Comparison of ENCODE assay signal across 1 cellular context in the genomic region with DNA sequence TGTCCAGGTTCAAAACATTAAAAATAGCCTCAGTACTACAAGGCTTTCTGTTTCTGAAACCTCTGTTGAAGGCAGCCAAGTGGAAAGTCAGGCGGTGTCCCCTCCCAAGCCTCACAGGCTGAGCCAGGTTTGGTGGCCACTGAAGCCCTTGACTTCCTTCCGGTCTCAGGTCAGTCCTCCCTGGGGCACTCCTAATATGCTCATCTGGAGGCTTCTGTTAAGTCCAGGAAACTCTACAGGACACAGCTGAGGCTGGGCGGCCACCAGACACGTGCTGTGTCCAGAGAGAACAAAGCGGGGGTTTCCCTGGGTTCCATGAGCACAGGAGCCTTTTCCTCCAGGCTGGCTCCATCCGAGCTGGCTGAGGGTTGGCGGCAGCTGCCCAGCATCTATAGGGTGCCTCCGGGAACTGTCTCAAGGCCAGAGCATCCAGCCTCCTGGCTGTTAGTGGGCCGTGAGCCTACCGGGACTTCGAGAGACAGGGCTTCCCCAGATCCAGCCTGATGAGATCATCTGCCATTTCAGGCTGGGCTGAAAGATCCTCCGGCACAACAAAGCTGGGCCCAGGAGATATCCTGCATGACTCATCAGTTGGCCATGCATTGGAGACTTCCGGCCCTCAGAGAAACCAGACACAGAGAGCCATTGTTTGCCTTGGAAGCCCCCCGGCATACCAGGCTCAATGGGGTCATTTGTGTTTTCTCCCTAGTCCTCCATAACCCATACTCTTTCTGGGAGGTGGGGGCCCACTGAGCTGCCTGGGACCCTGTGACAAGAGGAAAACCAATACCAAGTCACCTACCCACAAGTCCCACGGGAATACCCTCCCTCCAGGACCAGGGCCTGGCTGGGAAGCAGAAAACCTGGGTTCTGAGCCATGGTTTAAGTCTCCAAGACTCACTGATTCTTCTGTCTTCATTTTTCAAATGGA.
A peak's percentile ranks its signal among the peaks of the same experiment; 100 is the strongest.
TF ChIP-seq lines count a peak whose summit lies in the region.

No MANE protein-coding gene starts in this region.

TF ChIP-seq in HepG2, 621 proteins besides CTCF, POLR2A, EP300 and RAD21 (continued from another document and continues in another):
- TF ChIP-seq, protein P1, sequence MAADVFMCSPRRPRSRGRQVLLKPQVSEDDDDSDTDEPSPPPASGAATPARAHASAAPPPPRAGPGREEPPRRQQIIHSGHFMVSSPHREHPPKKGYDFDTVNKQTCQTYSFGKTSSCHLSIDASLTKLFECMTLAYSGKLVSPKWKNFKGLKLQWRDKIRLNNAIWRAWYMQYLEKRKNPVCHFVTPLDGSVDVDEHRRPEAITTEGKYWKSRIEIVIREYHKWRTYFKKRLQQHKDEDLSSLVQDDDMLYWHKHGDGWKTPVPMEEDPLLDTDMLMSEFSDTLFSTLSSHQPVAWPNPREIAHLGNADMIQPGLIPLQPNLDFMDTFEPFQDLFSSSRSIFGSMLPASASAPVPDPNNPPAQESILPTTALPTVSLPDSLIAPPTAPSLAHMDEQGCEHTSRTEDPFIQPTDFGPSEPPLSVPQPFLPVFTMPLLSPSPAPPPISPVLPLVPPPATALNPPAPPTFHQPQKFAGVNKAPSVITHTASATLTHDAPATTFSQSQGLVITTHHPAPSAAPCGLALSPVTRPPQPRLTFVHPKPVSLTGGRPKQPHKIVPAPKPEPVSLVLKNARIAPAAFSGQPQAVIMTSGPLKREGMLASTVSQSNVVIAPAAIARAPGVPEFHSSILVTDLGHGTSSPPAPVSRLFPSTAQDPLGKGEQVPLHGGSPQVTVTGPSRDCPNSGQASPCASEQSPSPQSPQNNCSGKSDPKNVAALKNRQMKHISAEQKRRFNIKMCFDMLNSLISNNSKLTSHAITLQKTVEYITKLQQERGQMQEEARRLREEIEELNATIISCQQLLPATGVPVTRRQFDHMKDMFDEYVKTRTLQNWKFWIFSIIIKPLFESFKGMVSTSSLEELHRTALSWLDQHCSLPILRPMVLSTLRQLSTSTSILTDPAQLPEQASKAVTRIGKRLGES (CRISPR knock-in tag; IDR thresholded peaks at IDR 0.05; ENCODE audit: borderline replicate concordance), result no peak
- TF ChIP-seq ZNF746 (CRISPR knock-in tag; IDR thresholded peaks at IDR 0.05), result peak; percentile 95
- TF ChIP-seq JUN (CRISPR knock-in tag; IDR thresholded peaks at IDR 0.05), result peak; percentile 100
- TF ChIP-seq NR0B2 (CRISPR knock-in tag; IDR thresholded peaks at IDR 0.05), result peak; percentile 20; the same call in 1 of the 2 replicates
- no peak for TF ChIP-seq ZNF740 (CRISPR knock-in tag; IDR thresholded peaks at IDR 0.05)
- 0 out of 2 replicates have a peak, but pooled peaks have one; percentile 18 for TF ChIP-seq MAF1 (CRISPR knock-in tag; IDR thresholded peaks at IDR 0.05; ENCODE audit: borderline replicate concordance)
- TF ChIP-seq, protein P2, sequence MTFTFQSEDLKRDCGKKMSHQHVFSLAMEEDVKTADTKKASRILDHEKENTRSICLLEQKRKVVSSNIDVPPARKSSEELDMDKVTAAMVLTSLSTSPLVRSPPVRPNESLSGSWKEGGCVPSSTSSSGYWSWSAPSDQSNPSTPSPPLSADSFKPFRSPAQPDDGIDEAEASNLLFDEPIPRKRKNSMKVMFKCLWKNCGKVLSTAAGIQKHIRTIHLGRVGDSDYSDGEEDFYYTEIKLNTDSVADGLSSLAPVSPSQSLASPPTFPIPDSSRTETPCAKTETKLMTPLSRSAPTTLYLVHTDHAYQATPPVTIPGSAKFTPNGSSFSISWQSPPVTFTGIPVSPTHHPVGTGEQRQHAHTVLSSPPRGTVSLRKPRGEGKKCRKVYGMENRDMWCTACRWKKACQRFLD (CRISPR knock-in tag; IDR thresholded peaks at IDR 0.05; ENCODE audit: borderline replicate concordance), result no peak
- TF ChIP-seq, protein P3, sequence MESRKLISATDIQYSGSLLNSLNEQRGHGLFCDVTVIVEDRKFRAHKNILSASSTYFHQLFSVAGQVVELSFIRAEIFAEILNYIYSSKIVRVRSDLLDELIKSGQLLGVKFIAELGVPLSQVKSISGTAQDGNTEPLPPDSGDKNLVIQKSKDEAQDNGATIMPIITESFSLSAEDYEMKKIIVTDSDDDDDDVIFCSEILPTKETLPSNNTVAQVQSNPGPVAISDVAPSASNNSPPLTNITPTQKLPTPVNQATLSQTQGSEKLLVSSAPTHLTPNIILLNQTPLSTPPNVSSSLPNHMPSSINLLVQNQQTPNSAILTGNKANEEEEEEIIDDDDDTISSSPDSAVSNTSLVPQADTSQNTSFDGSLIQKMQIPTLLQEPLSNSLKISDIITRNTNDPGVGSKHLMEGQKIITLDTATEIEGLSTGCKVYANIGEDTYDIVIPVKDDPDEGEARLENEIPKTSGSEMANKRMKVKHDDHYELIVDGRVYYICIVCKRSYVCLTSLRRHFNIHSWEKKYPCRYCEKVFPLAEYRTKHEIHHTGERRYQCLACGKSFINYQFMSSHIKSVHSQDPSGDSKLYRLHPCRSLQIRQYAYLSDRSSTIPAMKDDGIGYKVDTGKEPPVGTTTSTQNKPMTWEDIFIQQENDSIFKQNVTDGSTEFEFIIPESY (CRISPR knock-in tag; IDR thresholded peaks at IDR 0.05), result peak; percentile 63; the same call in 1 of the 2 replicates
- TF ChIP-seq, protein P4, sequence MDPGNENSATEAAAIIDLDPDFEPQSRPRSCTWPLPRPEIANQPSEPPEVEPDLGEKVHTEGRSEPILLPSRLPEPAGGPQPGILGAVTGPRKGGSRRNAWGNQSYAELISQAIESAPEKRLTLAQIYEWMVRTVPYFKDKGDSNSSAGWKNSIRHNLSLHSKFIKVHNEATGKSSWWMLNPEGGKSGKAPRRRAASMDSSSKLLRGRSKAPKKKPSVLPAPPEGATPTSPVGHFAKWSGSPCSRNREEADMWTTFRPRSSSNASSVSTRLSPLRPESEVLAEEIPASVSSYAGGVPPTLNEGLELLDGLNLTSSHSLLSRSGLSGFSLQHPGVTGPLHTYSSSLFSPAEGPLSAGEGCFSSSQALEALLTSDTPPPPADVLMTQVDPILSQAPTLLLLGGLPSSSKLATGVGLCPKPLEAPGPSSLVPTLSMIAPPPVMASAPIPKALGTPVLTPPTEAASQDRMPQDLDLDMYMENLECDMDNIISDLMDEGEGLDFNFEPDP (CRISPR knock-in tag; conservative IDR thresholded peaks at IDR 0.05), result no peak
- TF ChIP-seq ERF (CRISPR knock-in tag; IDR thresholded peaks at IDR 0.05), result peak; percentile 99
- 0 out of 2 replicates have a peak, but pooled peaks have one; percentile 59 for TF ChIP-seq ZBTB8A (CRISPR knock-in tag; IDR thresholded peaks at IDR 0.05; ENCODE audit: borderline replicate concordance, low read depth)
- no peak for TF ChIP-seq ZNF577 (CRISPR knock-in tag; IDR thresholded peaks at IDR 0.05; ENCODE audit: borderline replicate concordance, low read depth)
- TF ChIP-seq, protein P5, sequence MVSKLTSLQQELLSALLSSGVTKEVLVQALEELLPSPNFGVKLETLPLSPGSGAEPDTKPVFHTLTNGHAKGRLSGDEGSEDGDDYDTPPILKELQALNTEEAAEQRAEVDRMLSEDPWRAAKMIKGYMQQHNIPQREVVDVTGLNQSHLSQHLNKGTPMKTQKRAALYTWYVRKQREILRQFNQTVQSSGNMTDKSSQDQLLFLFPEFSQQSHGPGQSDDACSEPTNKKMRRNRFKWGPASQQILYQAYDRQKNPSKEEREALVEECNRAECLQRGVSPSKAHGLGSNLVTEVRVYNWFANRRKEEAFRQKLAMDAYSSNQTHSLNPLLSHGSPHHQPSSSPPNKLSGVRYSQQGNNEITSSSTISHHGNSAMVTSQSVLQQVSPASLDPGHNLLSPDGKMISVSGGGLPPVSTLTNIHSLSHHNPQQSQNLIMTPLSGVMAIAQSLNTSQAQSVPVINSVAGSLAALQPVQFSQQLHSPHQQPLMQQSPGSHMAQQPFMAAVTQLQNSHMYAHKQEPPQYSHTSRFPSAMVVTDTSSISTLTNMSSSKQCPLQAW (CRISPR knock-in tag; IDR thresholded peaks at IDR 0.05), result peak; percentile 91
- peak; percentile 99 for TF ChIP-seq ZBED4 (CRISPR knock-in tag; IDR thresholded peaks at IDR 0.05; ENCODE audit: borderline replicate concordance)
- TF ChIP-seq, protein P6, sequence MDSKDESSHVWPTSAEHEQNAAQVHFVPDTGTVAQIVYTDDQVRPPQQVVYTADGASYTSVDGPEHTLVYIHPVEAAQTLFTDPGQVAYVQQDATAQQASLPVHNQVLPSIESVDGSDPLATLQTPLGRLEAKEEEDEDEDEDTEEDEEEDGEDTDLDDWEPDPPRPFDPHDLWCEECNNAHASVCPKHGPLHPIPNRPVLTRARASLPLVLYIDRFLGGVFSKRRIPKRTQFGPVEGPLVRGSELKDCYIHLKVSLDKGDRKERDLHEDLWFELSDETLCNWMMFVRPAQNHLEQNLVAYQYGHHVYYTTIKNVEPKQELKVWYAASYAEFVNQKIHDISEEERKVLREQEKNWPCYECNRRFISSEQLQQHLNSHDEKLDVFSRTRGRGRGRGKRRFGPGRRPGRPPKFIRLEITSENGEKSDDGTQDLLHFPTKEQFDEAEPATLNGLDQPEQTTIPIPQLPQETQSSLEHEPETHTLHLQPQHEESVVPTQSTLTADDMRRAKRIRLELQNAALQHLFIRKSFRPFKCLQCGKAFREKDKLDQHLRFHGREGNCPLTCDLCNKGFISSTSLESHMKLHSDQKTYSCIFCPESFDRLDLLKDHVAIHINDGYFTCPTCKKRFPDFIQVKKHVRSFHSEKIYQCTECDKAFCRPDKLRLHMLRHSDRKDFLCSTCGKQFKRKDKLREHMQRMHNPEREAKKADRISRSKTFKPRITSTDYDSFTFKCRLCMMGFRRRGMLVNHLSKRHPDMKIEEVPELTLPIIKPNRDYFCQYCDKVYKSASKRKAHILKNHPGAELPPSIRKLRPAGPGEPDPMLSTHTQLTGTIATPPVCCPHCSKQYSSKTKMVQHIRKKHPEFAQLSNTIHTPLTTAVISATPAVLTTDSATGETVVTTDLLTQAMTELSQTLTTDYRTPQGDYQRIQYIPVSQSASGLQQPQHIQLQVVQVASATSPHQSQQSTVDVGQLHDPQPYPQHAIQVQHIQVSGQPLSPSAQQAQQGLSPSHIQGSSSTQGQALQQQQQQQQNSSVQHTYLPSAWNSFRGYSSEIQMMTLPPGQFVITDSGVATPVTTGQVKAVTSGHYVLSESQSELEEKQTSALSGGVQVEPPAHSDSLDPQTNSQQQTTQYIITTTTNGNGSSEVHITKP (CRISPR knock-in tag; IDR thresholded peaks at IDR 0.05; ENCODE audit: low read depth), result peak; percentile 84
- peak; percentile 75; the same call in 1 of the 2 replicates for TF ChIP-seq ZKSCAN8 (CRISPR knock-in tag; IDR thresholded peaks at IDR 0.05; ENCODE audit: borderline replicate concordance)
- TF ChIP-seq ETV6 (CRISPR knock-in tag; conservative IDR thresholded peaks at IDR 0.05), result peak; percentile 90
- 0 out of 2 replicates have a peak, but pooled peaks have one; percentile 16 for TF ChIP-seq ZNF674 (CRISPR knock-in tag; IDR thresholded peaks at IDR 0.05; ENCODE audit: low read depth)
- no peak for TF ChIP-seq ZEB1 (IDR thresholded peaks at IDR 0.05; ENCODE audit: insufficient replicate concordance, low read depth)
- no peak for TF ChIP-seq NFIC (IDR thresholded peaks at IDR 0.05; ENCODE audit: low read length)
- TF ChIP-seq, protein P7, sequence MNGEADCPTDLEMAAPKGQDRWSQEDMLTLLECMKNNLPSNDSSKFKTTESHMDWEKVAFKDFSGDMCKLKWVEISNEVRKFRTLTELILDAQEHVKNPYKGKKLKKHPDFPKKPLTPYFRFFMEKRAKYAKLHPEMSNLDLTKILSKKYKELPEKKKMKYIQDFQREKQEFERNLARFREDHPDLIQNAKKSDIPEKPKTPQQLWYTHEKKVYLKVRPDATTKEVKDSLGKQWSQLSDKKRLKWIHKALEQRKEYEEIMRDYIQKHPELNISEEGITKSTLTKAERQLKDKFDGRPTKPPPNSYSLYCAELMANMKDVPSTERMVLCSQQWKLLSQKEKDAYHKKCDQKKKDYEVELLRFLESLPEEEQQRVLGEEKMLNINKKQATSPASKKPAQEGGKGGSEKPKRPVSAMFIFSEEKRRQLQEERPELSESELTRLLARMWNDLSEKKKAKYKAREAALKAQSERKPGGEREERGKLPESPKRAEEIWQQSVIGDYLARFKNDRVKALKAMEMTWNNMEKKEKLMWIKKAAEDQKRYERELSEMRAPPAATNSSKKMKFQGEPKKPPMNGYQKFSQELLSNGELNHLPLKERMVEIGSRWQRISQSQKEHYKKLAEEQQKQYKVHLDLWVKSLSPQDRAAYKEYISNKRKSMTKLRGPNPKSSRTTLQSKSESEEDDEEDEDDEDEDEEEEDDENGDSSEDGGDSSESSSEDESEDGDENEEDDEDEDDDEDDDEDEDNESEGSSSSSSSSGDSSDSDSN (CRISPR knock-in tag; IDR thresholded peaks at IDR 0.05), result peak; percentile 97
- no peak for TF ChIP-seq PCBP2 (optimal IDR thresholded peaks at IDR 0.05; ENCODE audit: low read depth, low read length, poor library complexity, severe bottlenecking)
- no peak for TF ChIP-seq PLRG1 (conservative IDR thresholded peaks at IDR 0.05)
- TF ChIP-seq TCF7L2 (IDR thresholded peaks at IDR 0.05; ENCODE audit: low read depth, low read length), result peak; percentile 66; the same call in 1 of the 2 replicates
- TF ChIP-seq IKZF1 (IDR thresholded peaks at IDR 0.05), result no peak
